8 cellular contexts compared by ENCODE assay signal in genomic region chr22:29072979-29073617, GRCh38. TPM values are rescaled to one million over a fixed set of nuclear protein-coding genes. Genes with fewer than 3 reads are reported as not detected.
A peak's percentile ranks its signal among the peaks of the same experiment; 100 is the strongest.
DNase-seq lines count a peak whose midpoint lies in the region; ATAC-seq, FAIRE-seq and TF ChIP-seq lines count a peak whose summit lies in the region.

Gene KREMEN1, plus strand, starts transcription at chr22:29073035. Its CDS starts 96 bp downstream, at chr22:29073131.

- H3K4me3 Mint-ChIP-seq in activated CD4-positive, alpha-beta T cell treated with anti-CD3 and anti-CD28 coated beads for 36 hours, result peak within 1 kb of the TSS; percentile 66
- H3K4me3 Mint-ChIP-seq in stimulated activated naive B cell treated with anti-CD40 and anti-IgM and Interleukin-4, amounts not matched to agents 10 μg/mL and 1 μg/mL and 100 μg/mL, for 72 hours, result peak within 1 kb of the TSS; percentile 79 to 81

- peaks cover 53% of the 10 kb centered on the region for H3K27me3 Mint-ChIP-seq in activated CD4-positive, alpha-beta T cell treated with anti-CD3 and anti-CD28 coated beads for 36 hours
- peaks cover 56 to 73% of the 10 kb centered on the region in 2 donors for H3K27me3 Mint-ChIP-seq in stimulated activated naive B cell treated with anti-CD40 and anti-IgM and Interleukin-4, amounts not matched to agents 10 μg/mL and 1 μg/mL and 100 μg/mL, for 72 hours

- ATAC-seq in activated CD4-positive, alpha-beta T cell treated with anti-CD3 and anti-CD28 coated beads for 36 hours, result no peak
- no peak for ATAC-seq in stimulated activated naive B cell treated with anti-CD40 and anti-IgM and Interleukin-4, amounts not matched to agents 10 μg/mL and 1 μg/mL and 100 μg/mL, for 72 hours (replicated peaks)
- ATAC-seq in HG03457 (IDR thresholded peaks at IDR 0.05; ENCODE audit: unreplicated experiment), result no peak

- H3K27ac ChIP-seq in angular gyrus (ENCODE audit: low read depth, low read length) (peak within 1 kb of the TSS; percentile 27), keratinocyte (ENCODE audit: control insufficient read depth, insufficient read depth, low read length) (peak within 1 kb of the TSS; percentile 89)

- dilution Hi-C loops in keratinocyte (cut with MboI; ENCODE audit: extremely low pct_ligation_motif_present, low sequenced_read_pairs), result no loop called here

- H3K36me3 Mint-ChIP-seq in activated CD4-positive, alpha-beta T cell treated with anti-CD3 and anti-CD28 coated beads for 36 hours (ENCODE audit: low read depth), result no peaks in the 10 kb centered on the region
- no peaks in the 10 kb centered on the region for H3K36me3 Mint-ChIP-seq in stimulated activated naive B cell treated with anti-CD40 and anti-IgM and Interleukin-4, amounts not matched to agents 10 μg/mL and 1 μg/mL and 100 μg/mL, for 72 hours

- peak within 1 kb of the TSS; percentile 77 for H2AFZ ChIP-seq in keratinocyte (ENCODE audit: control insufficient read depth, low read length)

- H3K27ac Mint-ChIP-seq in activated CD4-positive, alpha-beta T cell treated with anti-CD3 and anti-CD28 coated beads for 36 hours, result no peak within 1 kb of the TSS
- peak within 1 kb of the TSS; percentile 51 for H3K27ac Mint-ChIP-seq in stimulated activated naive B cell treated with anti-CD40 and anti-IgM and Interleukin-4, amounts not matched to agents 10 μg/mL and 1 μg/mL and 100 μg/mL, for 72 hours

- H3K79me2 ChIP-seq in keratinocyte (ENCODE audit: control insufficient read depth, insufficient read depth, low read length), result no peaks in the 10 kb centered on the region

- no peaks in the 10 kb centered on the region for H4K20me1 ChIP-seq in keratinocyte (ENCODE audit: control insufficient read depth, extremely low read depth, insufficient read depth, low read length)

- no peaks in the 10 kb centered on the region for H3K36me3 ChIP-seq in keratinocyte (ENCODE audit: control insufficient read depth in 2 of 2, extremely low read depth in 1 of 2, insufficient read depth in 2 of 2, low read length in 2 of 2)

- no peaks in the 10 kb centered on the region for H3K9me3 Mint-ChIP-seq in activated CD4-positive, alpha-beta T cell treated with anti-CD3 and anti-CD28 coated beads for 36 hours (ENCODE audit: low read depth)
- no peaks in the 10 kb centered on the region for H3K9me3 Mint-ChIP-seq in stimulated activated naive B cell treated with anti-CD40 and anti-IgM and Interleukin-4, amounts not matched to agents 10 μg/mL and 1 μg/mL and 100 μg/mL, for 72 hours

- peak within 1 kb of the TSS; percentile 76 for H3K9ac ChIP-seq in keratinocyte (ENCODE audit: control insufficient read depth, extremely low read depth, insufficient read depth, low read length)

- H3K4me2 ChIP-seq in keratinocyte (ENCODE audit: control insufficient read depth, extremely low read depth, insufficient read depth, low read depth, low read length), result peak within 1 kb of the TSS; percentile 86

- peaks cover 15% of the 10 kb centered on the region for H3K4me1 Mint-ChIP-seq in activated CD4-positive, alpha-beta T cell treated with anti-CD3 and anti-CD28 coated beads for 36 hours
- peaks cover 22 to 33% of the 10 kb centered on the region in 2 donors for H3K4me1 Mint-ChIP-seq in stimulated activated naive B cell treated with anti-CD40 and anti-IgM and Interleukin-4, amounts not matched to agents 10 μg/mL and 1 μg/mL and 100 μg/mL, for 72 hours

- TF ChIP-seq CTCF in keratinocyte (optimal IDR thresholded peaks at IDR 0.05 in 1 of 3, IDR thresholded peaks at IDR 0.05 in 1 of 3, conservative IDR thresholded peaks at IDR 0.05 in 1 of 3; ENCODE audit: extremely low read depth in 1 of 3, insufficient read depth in 2 of 3, low read length in 3 of 3), result no peak

- CTCF ChIA-PET in activated CD4-positive, alpha-beta T cell treated with anti-CD3 and anti-CD28 coated beads for 36 hours (lab: Charles Lee), result interaction anchor here (1.1 to 1.6 kb wide), 5 partner anchors 30 to 218 kb away, joined by 3 to 6 read pairs (median 3); no protein-coding TSS in a partner anchor

- intact Hi-C loops in activated CD4-positive, alpha-beta T cell treated with anti-CD3 and anti-CD28 coated beads for 36 hours (cut with DNase I, micrococcal nuclease), result loop anchor here (1.0 to 5.0 kb wide), 9 partner anchors 116 to 1156 kb away; partner anchors contain the start of genes ZNRF3 (in 2 of the 2), AP1B1 (in 1 of the 2), CCDC117 (in 1 of the 2) and HSCB (in 1 of the 2)

- FAIRE-seq in keratinocyte (lab: Jason Lieb, UNC), result no peak

- H3K27me3 ChIP-seq in keratinocyte (ENCODE audit: control insufficient read depth, extremely low read depth, insufficient read depth, low read length), result no peaks in the 10 kb centered on the region

- no peaks in the 10 kb centered on the region for H3K9me1 ChIP-seq in keratinocyte (ENCODE audit: control insufficient read depth, extremely low read depth, insufficient read depth, low read length)

- POLR2A ChIA-PET in activated CD4-positive, alpha-beta T cell treated with anti-CD3 and anti-CD28 coated beads for 36 hours (lab: Charles Lee), result no interaction called here

- H3K4me1 ChIP-seq in keratinocyte (ENCODE audit: control insufficient read depth, extremely low read depth, insufficient read depth, low read length), result peaks cover 25% of the 10 kb centered on the region

- H3K4me3 ChIP-seq in keratinocyte (ENCODE audit: control insufficient read depth in 2 of 3, extremely low read depth in 1 of 3, insufficient read depth in 2 of 3, low read depth in 1 of 3, low read length in 3 of 3), result peak within 1 kb of the TSS; percentile 71 to 76 (median 74)

- peak; percentile 13 for DNase-seq in activated CD4-positive, alpha-beta T cell treated with anti-CD3 and anti-CD28 coated beads for 36 hours
- DNase-seq in activated CD4-positive, alpha-beta T cell treated with anti-CD3 and anti-CD28 coated beads, Interleukin-2, amount 50 U/mL, for 4 hours, result no peak
- no peak for DNase-seq in keratinocyte (ENCODE audit: low read depth, low spot score)
- no peak for DNase-seq in stimulated activated naive B cell treated with anti-CD40 and anti-IgM and Interleukin-4, amounts not matched to agents 10 μg/mL and 1 μg/mL and 100 μg/mL, for 72 hours
- no peak for DNase-seq in NCI-H2171 treated with DMSO at 0.1 percent for 48 hours (lab: John Stamatoyannopoulos, UW)
- no peak for DNase-seq in NCI-H2107 treated with DMSO at 0.1 percent for 48 hours (lab: John Stamatoyannopoulos, UW; ENCODE audit: unreplicated experiment)

- H3K9me3 ChIP-seq in keratinocyte (ENCODE audit: control insufficient read depth, low read depth, low read length), result no peaks in the 10 kb centered on the region

RNA-seq across cellular contexts. Expression of gene KREMEN1, which starts in this region (rescaled TPM):
- under 1 TPM; 0.11 to 0.30 TPM for total RNA-seq in activated CD4-positive, alpha-beta T cell treated with anti-CD3 and anti-CD28 coated beads for 36 hours
- 6.3 to 11.4 TPM (median 6.8 TPM) in 3 replicates for polyA plus RNA-seq in keratinocyte
- polyA plus RNA-seq in keratinocyte (2011; ENCODE audit: low read depth), result 2.4 TPM
- 5.2 and 7.8 TPM in 2 replicates for polyA plus RNA-seq in keratinocyte (2011; cell fraction: cytosol; rRNA removed)
- polyA plus RNA-seq in keratinocyte (2011; cell fraction: nucleus; rRNA removed), result 6.4 and 8.9 TPM in 2 replicates
- polyA plus RNA-seq in keratinocyte (2012; ENCODE audit: low replicate concordance), result 6.2 and 13.2 TPM in 2 replicates
- polyA minus RNA-seq in keratinocyte, result 10.7 to 27.8 TPM (median 11.6 TPM) in 3 replicates
- polyA minus RNA-seq in keratinocyte (2011; cell fraction: cytosol; rRNA and poly(A)+ RNA removed), result 7.3 TPM
- 5.4 and 9.7 TPM in 2 replicates for polyA minus RNA-seq in keratinocyte (2011; cell fraction: nucleus; rRNA and poly(A)+ RNA removed)

Comparison
In these comparisons a context has a peak if more than half of its experiments do, and no peak if none do; other contexts are left out.
1. Peak in DNase-seq in activated CD4-positive, alpha-beta T cell treated with anti-CD3 and anti-CD28 coated beads for 36 hours; RNA of the gene not detected or under 1 TPM.